Comparison of ENCODE assay signal across 9 cellular contexts in genomic region chr16:1923299-1924034, GRCh38.
A peak's percentile ranks its signal among the peaks of the same experiment; 100 is the strongest.
DNase-seq lines count a peak whose midpoint lies in the region; ATAC-seq and TF ChIP-seq lines count a peak whose summit lies in the region.
"Had no signal": no experiment of that assay in that cellular context is flagged by ENCODE, and none has a peak within 500 bp of the region (broad histone marks: within the 10 kb centered on the region; RNA-seq: fewer than 3 reads in every experiment).

No MANE protein-coding gene starts in this region.

- DNase-seq in AG09309 (ENCODE audit: low read depth) (no peak), HCEC 1CT (peak; percentile 35), UCSD-AML1 (lab: John Stamatoyannopoulos, UW; ENCODE audit: unreplicated experiment) (peak; percentile 21), iPS-NIHi7 (ENCODE audit: extremely low spot score) (peak; percentile 64), inferior parietal cortex (ENCODE audit: extremely low spot score) (no peak)
- DNase-seq: effector memory CD8-positive, alpha-beta T cell had no signal

- no peak overlapping the region for H3K4me3 ChIP-seq in AG09309 (ENCODE audit: control insufficient read depth, low read depth, low read length)

- ATAC-seq in HG02938 (IDR thresholded peaks at IDR 0.05; ENCODE audit: unreplicated experiment) (no peak), HG02981 (IDR thresholded peaks at IDR 0.05; ENCODE audit: unreplicated experiment) (no peak), GM21723 (IDR thresholded peaks at IDR 0.05; ENCODE audit: unreplicated experiment) (no peak)
- ATAC-seq: effector memory CD8-positive, alpha-beta T cell had no signal

- peak; percentile 14 for TF ChIP-seq CTCF in AG09309 (IDR thresholded peaks at IDR 0.05; ENCODE audit: control insufficient read depth, insufficient read depth, low read depth, low read length, missing control alignments)

Comparison
In these comparisons a context has a peak if more than half of its experiments do, and no peak if none do; other contexts are left out.
1. DNase-seq: peak in HCEC 1CT (single experiment), UCSD-AML1 (single experiment) and iPS-NIHi7 (single experiment); none in AG09309 (single experiment) and inferior parietal cortex (single experiment).